21 cellular contexts compared by ENCODE assay signal in the genomic region with DNA sequence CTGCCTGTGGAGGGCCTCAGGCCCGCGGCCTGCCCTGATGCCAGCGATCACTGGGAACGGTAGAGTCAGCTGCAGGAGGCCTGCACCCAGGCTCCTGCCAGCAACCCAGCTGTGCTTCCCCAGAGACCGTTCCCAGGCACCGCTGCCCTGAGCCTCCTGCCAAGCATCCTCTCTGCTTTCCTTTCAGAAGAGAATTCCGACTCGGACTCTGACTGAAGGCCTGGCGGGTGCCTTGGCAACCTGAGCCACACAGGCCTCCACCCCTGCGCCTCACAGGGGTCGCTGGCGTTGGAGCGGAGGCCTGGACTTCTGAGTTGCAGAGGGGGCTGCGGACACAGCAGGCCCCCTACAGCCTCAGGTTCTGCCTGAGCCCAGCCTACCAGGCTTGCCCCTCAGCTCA. TPM values are rescaled to one million over a fixed set of nuclear protein-coding genes. Genes with fewer than 3 reads are reported as not detected.
A peak's percentile ranks its signal among the peaks of the same experiment; 100 is the strongest.
DNase-seq lines count a peak whose midpoint lies in the region; FAIRE-seq and TF ChIP-seq lines count a peak whose summit lies in the region.
"Had no signal": no experiment of that assay in that cellular context is flagged by ENCODE, and none has a peak within 500 bp of the region (broad histone marks: within the 10 kb centered on the region; RNA-seq: fewer than 3 reads in every experiment).

No MANE protein-coding gene starts in this region.

- no peaks in the 10 kb centered on the region for H3K9me3 ChIP-seq in kidney (ENCODE audit: control insufficient read depth in 1 of 2, low read length in 2 of 2)
- H3K9me3 ChIP-seq: SJSA1 had no signal

- no peak overlapping the region for H3K9ac ChIP-seq in kidney (ENCODE audit: low read length in 2 of 2)

- H3K4me1 ChIP-seq in kidney (ENCODE audit: control insufficient read depth in 1 of 2, insufficient read depth in 1 of 2, low read depth in 1 of 2, low read length in 2 of 2) = peaks cover 8% of the 10 kb centered on the region in 2 donors

- TF ChIP-seq CTCF in astrocyte of the spinal cord (IDR thresholded peaks at IDR 0.05; ENCODE audit: low read depth, low read length) (no peak), kidney (IDR thresholded peaks at IDR 0.05; ENCODE audit: borderline replicate concordance, extremely low read depth, insufficient read depth) (no peak)

- H3K27ac ChIP-seq in kidney (ENCODE audit: low read depth in 2 of 2, low read length in 2 of 2) = no peak overlapping the region
- H3K27ac ChIP-seq: SJSA1 had no signal

- intact Hi-C loops in kidney (cut with DNase I) = no loop called here
- intact Hi-C loops in posterior vena cava (cut with DNase I) = no loop called here

- H3K4me3 ChIP-seq in astrocyte of the spinal cord (ENCODE audit: low read depth, low read length) (no peak overlapping the region), kidney (ENCODE audit: low read length in 2 of 2) (no peak overlapping the region)
- H3K4me3 ChIP-seq: GM12878, SJSA1 had no signal

- DNase-seq in Ammon's horn (ENCODE audit: low spot score) = peak; percentile 80
- peak; percentile 53 for DNase-seq in astrocyte of the spinal cord (ENCODE audit: low read depth, low spot score)
- DNase-seq in kidney = peak; percentile 60
- DNase-seq in posterior vena cava (ENCODE audit: low spot score) = peak; percentile 65
- DNase-seq in effector CD8-positive, alpha-beta T cell (lab: John Stamatoyannopoulos, UW) = no peak
- no peak for DNase-seq in cortex of kidney (lab: John Stamatoyannopoulos, UW)
- no peak for DNase-seq in activated CD8-positive, alpha-beta memory T cell treated with anti-CD3 and anti-CD28 coated beads, Interleukin-2, amount 50 U/mL, for 48 hours
- DNase-seq: CD4-positive, alpha-beta memory T cell; DMS153; H9; MM.1S; NCI-H1105; NCI-H187 treated with DMSO at 0.1 percent for 48 hours; NCI-H2227 treated with DMSO at 0.1 percent for 48 hours; NCI-H510A treated with DMSO at 0.1 percent for 48 hours had no signal

- no peak for FAIRE-seq in kidney (lab: Jason Lieb, UNC)
- FAIRE-seq: GM12878 had no signal

- in situ Hi-C loops in astrocyte of the spinal cord (cut with HindIII; ENCODE audit: low sequenced_read_pairs) = no loop called here

- H3K36me3 ChIP-seq in kidney (ENCODE audit: control insufficient read depth in 1 of 2, insufficient read depth in 2 of 2, low read length in 2 of 2) = peaks cover 7 to 19% of the 10 kb centered on the region in 2 donors

RNA-seq across cellular contexts. Expression of a gene that starts 7.9 kb away (rescaled TPM):
- 22.9 TPM for total RNA-seq in kidney
- polyA plus RNA-seq in kidney (ENCODE audit: insufficient read depth, low read depth, low replicate concordance) = 13.8 TPM
- total RNA-seq in posterior vena cava = 10 to 100 TPM; 25.8 to 29.7 TPM

RNA-seq across cellular contexts. Expression of a gene that starts 33.2 kb away (rescaled TPM):
- total RNA-seq in kidney (0.25 TPM), posterior vena cava (under 1 TPM in 1 of 2 donors, not detected in 1; 0.38 TPM)
- not detected for polyA plus RNA-seq in kidney (ENCODE audit: insufficient read depth, low read depth, low replicate concordance)
- total RNA-seq: A172, Daoy, H9, LHCN-M2, SJSA1 had no signal
- polyA plus RNA-seq: BJ; CD4-positive, alpha-beta memory T cell had no signal

RNA-seq across cellular contexts. Expression of a gene that starts 46.2 kb away (rescaled TPM):
- total RNA-seq in kidney (4.6 TPM), posterior vena cava (1 to 10 TPM; 2.1 to 3.1 TPM)
- not detected for polyA plus RNA-seq in kidney (ENCODE audit: insufficient read depth, low read depth, low replicate concordance)

Comparison
In these comparisons a context has a peak if more than half of its experiments do, and no peak if none do; other contexts are left out.
1. DNase-seq: peak in Ammon's horn (single experiment), astrocyte of the spinal cord (single experiment), kidney (single experiment) and posterior vena cava (single experiment); none in effector CD8-positive, alpha-beta T cell (single experiment), cortex of kidney (single experiment) and activated CD8-positive, alpha-beta memory T cell treated with anti-CD3 and anti-CD28 coated beads, Interleukin-2, amount 50 U/mL, for 48 hours (single experiment).